ENCODE assay signal across 1 cellular context in the genomic region with DNA sequence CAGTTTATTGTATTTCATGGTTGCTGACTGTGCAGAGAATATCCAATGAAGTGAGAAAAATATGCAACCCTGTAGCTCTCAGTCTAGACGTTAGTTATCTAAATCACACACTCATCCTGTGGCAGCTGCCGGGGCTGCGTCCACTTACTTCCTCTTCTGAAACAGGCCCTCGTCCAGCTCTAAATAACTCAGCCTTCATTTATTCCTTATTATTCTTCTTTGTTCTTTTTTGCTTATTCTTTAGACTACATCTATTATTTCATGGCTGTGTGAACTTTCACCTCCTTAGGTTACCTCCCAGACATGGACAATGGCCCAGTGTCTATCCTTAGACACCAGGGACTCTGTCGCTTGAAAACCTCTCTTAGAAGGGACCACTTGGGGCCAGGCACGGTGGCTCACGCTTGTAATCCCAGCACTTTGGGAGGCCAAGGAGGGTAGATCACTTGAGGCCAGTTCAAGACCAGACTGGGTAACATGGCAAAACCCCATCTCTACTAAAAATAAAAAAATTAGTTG.
TF ChIP-seq lines count a peak whose summit lies in the region.

No MANE protein-coding gene starts in this region.

TF ChIP-seq in K562, 482 proteins besides CTCF, POLR2A, EP300 and RAD21 (continued from another document and continues in another):
- TF ChIP-seq, protein P1, sequence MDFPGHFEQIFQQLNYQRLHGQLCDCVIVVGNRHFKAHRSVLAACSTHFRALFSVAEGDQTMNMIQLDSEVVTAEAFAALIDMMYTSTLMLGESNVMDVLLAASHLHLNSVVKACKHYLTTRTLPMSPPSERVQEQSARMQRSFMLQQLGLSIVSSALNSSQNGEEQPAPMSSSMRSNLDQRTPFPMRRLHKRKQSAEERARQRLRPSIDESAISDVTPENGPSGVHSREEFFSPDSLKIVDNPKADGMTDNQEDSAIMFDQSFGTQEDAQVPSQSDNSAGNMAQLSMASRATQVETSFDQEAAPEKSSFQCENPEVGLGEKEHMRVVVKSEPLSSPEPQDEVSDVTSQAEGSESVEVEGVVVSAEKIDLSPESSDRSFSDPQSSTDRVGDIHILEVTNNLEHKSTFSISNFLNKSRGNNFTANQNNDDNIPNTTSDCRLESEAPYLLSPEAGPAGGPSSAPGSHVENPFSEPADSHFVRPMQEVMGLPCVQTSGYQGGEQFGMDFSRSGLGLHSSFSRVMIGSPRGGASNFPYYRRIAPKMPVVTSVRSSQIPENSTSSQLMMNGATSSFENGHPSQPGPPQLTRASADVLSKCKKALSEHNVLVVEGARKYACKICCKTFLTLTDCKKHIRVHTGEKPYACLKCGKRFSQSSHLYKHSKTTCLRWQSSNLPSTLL (IDR thresholded peaks at IDR 0.05), result no peak
- TF ChIP-seq ZNF445 (CRISPR knock-in tag; IDR thresholded peaks at IDR 0.05; ENCODE audit: low read depth) (0 out of 2 replicates have a peak, but pooled peaks have one; percentile 22), PTTG1 (tag; IDR thresholded peaks at IDR 0.05; ENCODE audit: low read depth) (no peak), SMAD2 (IDR thresholded peaks at IDR 0.05; ENCODE audit: low read depth, low read length) (no peak), NFYB (IDR thresholded peaks at IDR 0.05; ENCODE audit: extremely low read depth, insufficient read length) (no peak), BRCA1 (IDR thresholded peaks at IDR 0.05) (no peak), BRCA1 (CRISPR knock-in tag; IDR thresholded peaks at IDR 0.05) (no peak), IFI16 (CRISPR knock-in tag; IDR thresholded peaks at IDR 0.05) (0 out of 2 replicates have a peak, but pooled peaks have one; percentile 20), FOXK1 (CRISPR knock-in tag; IDR thresholded peaks at IDR 0.05; ENCODE audit: borderline replicate concordance) (no peak), ZNF175 (CRISPR knock-in tag; IDR thresholded peaks at IDR 0.05; ENCODE audit: low read depth) (peak; percentile 63; the same call in 1 of the 2 replicates), CSDE1 (IDR thresholded peaks at IDR 0.05) (no peak), HDAC1 (IDR thresholded peaks at IDR 0.05) (0 out of 4 replicates have a peak, but pooled peaks of 1 of the 2 experiments have one; percentile 22), BCL6 (CRISPR knock-in tag; IDR thresholded peaks at IDR 0.05) (no peak), TAF7 (tag; IDR thresholded peaks at IDR 0.05) (no peak), PHTF2 (CRISPR knock-in tag; IDR thresholded peaks at IDR 0.05) (no peak), ZNF785 (CRISPR knock-in tag; IDR thresholded peaks at IDR 0.05) (no peak), HDGF (IDR thresholded peaks at IDR 0.05) (no peak), TCFL5 (CRISPR knock-in tag; conservative IDR thresholded peaks at IDR 0.05) (no peak), HIVEP1 (CRISPR knock-in tag; IDR thresholded peaks at IDR 0.05) (0 out of 2 replicates have a peak, but pooled peaks have one; percentile 15), OTX1 (CRISPR knock-in tag; IDR thresholded peaks at IDR 0.05) (no peak), ZFP1 (CRISPR knock-in tag; IDR thresholded peaks at IDR 0.05) (no peak), SP2 (IDR thresholded peaks at IDR 0.05; ENCODE audit: extremely low read depth, low read depth, low read length, poor library complexity, severe bottlenecking) (no peak), HOXB6 (CRISPR knock-in tag; IDR thresholded peaks at IDR 0.05; ENCODE audit: borderline replicate concordance) (no peak; the same call in 1 of the 2 replicates), CEBPB (tag; IDR thresholded peaks at IDR 0.05) (no peak), TRIM24 (IDR thresholded peaks at IDR 0.05) (peak; percentile 62 to 81), ZNF766 (CRISPR knock-in tag; conservative IDR thresholded peaks at IDR 0.05) (peak; percentile 79), DACH1 (IDR thresholded peaks at IDR 0.05; ENCODE audit: partially characterized antibody) (no peak)
- TF ChIP-seq, protein P2, sequence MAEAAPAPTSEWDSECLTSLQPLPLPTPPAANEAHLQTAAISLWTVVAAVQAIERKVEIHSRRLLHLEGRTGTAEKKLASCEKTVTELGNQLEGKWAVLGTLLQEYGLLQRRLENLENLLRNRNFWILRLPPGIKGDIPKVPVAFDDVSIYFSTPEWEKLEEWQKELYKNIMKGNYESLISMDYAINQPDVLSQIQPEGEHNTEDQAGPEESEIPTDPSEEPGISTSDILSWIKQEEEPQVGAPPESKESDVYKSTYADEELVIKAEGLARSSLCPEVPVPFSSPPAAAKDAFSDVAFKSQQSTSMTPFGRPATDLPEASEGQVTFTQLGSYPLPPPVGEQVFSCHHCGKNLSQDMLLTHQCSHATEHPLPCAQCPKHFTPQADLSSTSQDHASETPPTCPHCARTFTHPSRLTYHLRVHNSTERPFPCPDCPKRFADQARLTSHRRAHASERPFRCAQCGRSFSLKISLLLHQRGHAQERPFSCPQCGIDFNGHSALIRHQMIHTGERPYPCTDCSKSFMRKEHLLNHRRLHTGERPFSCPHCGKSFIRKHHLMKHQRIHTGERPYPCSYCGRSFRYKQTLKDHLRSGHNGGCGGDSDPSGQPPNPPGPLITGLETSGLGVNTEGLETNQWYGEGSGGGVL (CRISPR knock-in tag; IDR thresholded peaks at IDR 0.05), result no peak
- TF ChIP-seq, protein P3, sequence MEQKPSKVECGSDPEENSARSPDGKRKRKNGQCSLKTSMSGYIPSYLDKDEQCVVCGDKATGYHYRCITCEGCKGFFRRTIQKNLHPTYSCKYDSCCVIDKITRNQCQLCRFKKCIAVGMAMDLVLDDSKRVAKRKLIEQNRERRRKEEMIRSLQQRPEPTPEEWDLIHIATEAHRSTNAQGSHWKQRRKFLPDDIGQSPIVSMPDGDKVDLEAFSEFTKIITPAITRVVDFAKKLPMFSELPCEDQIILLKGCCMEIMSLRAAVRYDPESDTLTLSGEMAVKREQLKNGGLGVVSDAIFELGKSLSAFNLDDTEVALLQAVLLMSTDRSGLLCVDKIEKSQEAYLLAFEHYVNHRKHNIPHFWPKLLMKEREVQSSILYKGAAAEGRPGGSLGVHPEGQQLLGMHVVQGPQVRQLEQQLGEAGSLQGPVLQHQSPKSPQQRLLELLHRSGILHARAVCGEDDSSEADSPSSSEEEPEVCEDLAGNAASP (IDR thresholded peaks at IDR 0.05), result no peak
- TF ChIP-seq, protein P4, sequence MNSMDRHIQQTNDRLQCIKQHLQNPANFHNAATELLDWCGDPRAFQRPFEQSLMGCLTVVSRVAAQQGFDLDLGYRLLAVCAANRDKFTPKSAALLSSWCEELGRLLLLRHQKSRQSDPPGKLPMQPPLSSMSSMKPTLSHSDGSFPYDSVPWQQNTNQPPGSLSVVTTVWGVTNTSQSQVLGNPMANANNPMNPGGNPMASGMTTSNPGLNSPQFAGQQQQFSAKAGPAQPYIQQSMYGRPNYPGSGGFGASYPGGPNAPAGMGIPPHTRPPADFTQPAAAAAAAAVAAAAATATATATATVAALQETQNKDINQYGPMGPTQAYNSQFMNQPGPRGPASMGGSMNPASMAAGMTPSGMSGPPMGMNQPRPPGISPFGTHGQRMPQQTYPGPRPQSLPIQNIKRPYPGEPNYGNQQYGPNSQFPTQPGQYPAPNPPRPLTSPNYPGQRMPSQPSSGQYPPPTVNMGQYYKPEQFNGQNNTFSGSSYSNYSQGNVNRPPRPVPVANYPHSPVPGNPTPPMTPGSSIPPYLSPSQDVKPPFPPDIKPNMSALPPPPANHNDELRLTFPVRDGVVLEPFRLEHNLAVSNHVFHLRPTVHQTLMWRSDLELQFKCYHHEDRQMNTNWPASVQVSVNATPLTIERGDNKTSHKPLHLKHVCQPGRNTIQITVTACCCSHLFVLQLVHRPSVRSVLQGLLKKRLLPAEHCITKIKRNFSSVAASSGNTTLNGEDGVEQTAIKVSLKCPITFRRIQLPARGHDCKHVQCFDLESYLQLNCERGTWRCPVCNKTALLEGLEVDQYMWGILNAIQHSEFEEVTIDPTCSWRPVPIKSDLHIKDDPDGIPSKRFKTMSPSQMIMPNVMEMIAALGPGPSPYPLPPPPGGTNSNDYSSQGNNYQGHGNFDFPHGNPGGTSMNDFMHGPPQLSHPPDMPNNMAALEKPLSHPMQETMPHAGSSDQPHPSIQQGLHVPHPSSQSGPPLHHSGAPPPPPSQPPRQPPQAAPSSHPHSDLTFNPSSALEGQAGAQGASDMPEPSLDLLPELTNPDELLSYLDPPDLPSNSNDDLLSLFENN (IDR thresholded peaks at IDR 0.05; ENCODE audit: low read depth in 2 of 2, low read length in 2 of 2), result peak in 1 of 2 experiments; percentile 64; a peak in 1 of 4 replicates
- TF ChIP-seq, protein P5, sequence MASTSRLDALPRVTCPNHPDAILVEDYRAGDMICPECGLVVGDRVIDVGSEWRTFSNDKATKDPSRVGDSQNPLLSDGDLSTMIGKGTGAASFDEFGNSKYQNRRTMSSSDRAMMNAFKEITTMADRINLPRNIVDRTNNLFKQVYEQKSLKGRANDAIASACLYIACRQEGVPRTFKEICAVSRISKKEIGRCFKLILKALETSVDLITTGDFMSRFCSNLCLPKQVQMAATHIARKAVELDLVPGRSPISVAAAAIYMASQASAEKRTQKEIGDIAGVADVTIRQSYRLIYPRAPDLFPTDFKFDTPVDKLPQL (IDR thresholded peaks at IDR 0.05; ENCODE audit: extremely low read depth, insufficient read length), result no peak
- TF ChIP-seq, protein P6, sequence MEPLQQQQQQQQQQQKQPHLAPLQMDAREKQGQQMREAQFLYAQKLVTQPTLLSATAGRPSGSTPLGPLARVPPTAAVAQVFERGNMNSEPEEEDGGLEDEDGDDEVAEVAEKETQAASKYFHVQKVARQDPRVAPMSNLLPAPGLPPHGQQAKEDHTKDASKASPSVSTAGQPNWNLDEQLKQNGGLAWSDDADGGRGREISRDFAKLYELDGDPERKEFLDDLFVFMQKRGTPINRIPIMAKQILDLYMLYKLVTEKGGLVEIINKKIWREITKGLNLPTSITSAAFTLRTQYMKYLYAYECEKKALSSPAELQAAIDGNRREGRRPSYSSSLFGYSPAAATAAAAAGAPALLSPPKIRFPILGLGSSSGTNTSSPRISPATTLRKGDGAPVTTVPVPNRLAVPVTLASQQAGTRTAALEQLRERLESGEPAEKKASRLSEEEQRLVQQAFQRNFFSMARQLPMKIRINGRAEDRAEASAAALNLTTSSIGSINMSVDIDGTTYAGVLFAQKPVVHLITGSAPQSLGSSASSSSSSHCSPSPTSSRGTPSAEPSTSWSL (CRISPR knock-in tag; IDR thresholded peaks at IDR 0.05; ENCODE audit: borderline replicate concordance), result no peak
- TF ChIP-seq, protein P7, sequence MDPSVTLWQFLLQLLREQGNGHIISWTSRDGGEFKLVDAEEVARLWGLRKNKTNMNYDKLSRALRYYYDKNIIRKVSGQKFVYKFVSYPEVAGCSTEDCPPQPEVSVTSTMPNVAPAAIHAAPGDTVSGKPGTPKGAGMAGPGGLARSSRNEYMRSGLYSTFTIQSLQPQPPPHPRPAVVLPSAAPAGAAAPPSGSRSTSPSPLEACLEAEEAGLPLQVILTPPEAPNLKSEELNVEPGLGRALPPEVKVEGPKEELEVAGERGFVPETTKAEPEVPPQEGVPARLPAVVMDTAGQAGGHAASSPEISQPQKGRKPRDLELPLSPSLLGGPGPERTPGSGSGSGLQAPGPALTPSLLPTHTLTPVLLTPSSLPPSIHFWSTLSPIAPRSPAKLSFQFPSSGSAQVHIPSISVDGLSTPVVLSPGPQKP (CRISPR knock-in tag; IDR thresholded peaks at IDR 0.05), result no peak
- TF ChIP-seq, protein P8, sequence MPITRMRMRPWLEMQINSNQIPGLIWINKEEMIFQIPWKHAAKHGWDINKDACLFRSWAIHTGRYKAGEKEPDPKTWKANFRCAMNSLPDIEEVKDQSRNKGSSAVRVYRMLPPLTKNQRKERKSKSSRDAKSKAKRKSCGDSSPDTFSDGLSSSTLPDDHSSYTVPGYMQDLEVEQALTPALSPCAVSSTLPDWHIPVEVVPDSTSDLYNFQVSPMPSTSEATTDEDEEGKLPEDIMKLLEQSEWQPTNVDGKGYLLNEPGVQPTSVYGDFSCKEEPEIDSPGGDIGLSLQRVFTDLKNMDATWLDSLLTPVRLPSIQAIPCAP (CRISPR knock-in tag; IDR thresholded peaks at IDR 0.05; ENCODE audit: borderline replicate concordance), result no peak
- TF ChIP-seq, protein P9, sequence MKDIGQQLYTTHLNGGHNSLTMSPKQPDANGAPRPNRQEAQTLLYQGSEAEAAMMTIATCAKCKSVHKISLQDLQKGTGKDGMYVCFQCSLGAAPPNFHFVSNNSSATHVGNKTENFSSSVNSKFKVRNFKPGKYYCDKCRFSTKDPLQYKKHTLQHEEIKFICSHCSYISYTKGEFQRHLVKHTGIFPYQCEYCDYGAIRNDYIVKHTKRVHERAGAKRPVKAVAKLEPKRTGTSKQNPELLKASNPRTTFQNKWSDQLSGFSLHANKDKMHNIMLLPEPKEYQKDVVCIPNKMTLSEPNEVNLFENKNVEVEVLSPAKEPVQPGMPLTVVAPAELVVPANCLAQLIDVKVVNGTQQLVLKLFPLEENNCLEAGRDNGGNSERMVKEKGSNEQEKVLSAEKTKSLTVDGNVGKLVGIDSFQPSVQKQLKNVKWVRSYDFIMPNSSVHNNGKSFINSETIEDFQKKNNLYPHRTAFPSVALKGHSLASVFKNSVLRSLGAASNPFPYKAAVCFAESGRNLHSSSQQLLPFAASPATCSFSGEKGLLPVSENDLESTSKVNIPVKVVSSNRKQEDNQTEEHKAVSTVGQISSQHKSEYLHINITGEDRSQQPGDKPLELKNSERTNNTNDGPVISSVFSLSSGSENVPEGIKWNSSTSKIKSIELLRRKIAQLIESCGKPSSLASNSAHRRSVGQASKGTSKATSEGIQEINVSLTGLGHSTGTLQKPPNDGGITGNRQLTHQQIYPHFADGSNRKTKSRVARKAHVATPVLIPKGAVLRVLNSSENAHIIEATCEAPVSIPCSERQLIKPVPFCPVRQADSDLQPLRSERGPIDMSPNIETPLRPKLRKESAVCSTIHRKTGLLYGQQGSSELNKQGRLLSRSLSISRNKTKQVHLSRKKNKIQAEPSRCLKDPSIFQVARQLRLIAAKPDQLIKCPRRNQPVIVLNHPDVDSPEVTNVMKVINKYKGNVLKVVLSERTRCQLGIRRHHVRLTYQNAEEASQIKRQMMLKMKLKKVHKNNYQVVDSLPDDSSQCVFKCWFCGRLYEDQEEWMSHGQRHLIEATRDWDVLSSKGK (CRISPR knock-in tag; IDR thresholded peaks at IDR 0.05), result no peak
- TF ChIP-seq, protein P10, sequence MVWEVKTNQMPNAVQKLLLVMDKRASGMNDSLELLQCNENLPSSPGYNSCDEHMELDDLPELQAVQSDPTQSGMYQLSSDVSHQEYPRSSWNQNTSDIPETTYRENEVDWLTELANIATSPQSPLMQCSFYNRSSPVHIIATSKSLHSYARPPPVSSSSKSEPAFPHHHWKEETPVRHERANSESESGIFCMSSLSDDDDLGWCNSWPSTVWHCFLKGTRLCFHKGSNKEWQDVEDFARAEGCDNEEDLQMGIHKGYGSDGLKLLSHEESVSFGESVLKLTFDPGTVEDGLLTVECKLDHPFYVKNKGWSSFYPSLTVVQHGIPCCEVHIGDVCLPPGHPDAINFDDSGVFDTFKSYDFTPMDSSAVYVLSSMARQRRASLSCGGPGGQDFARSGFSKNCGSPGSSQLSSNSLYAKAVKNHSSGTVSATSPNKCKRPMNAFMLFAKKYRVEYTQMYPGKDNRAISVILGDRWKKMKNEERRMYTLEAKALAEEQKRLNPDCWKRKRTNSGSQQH (CRISPR knock-in tag; IDR thresholded peaks at IDR 0.05), result no peak
- TF ChIP-seq, protein P11, sequence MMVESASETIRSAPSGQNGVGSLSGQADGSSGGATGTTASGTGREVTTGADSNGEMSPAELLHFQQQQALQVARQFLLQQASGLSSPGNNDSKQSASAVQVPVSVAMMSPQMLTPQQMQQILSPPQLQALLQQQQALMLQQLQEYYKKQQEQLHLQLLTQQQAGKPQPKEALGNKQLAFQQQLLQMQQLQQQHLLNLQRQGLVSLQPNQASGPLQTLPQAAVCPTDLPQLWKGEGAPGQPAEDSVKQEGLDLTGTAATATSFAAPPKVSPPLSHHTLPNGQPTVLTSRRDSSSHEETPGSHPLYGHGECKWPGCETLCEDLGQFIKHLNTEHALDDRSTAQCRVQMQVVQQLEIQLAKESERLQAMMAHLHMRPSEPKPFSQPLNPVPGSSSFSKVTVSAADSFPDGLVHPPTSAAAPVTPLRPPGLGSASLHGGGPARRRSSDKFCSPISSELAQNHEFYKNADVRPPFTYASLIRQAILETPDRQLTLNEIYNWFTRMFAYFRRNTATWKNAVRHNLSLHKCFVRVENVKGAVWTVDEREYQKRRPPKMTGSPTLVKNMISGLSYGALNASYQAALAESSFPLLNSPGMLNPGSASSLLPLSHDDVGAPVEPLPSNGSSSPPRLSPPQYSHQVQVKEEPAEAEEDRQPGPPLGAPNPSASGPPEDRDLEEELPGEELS (CRISPR knock-in tag; IDR thresholded peaks at IDR 0.05; ENCODE audit: borderline replicate concordance), result no peak
